In genomic region chr10:1344408-1344807, GRCh38 we compare ENCODE assay signal across 1 cellular context.
TF ChIP-seq lines count a peak whose summit lies in the region.

No MANE protein-coding gene starts in this region.

TF ChIP-seq in H1, 55 proteins besides CTCF, POLR2A, EP300 and RAD21 (continued from another document):
- TF ChIP-seq BACH1 (IDR thresholded peaks at IDR 0.05; ENCODE audit: low read length) (no peak), TCF12 (IDR thresholded peaks at IDR 0.05; ENCODE audit: low read depth, low read length) (no peak), EZH2 (IDR thresholded peaks at IDR 0.05; ENCODE audit: low read depth, low read length, severe bottlenecking) (no peak), TAF7 (optimal IDR thresholded peaks at IDR 0.05; ENCODE audit: borderline replicate concordance, low read depth, low read length) (no peak), CEBPB (IDR thresholded peaks at IDR 0.05; ENCODE audit: low read depth, low read length) (no peak), BCL11A (IDR thresholded peaks at IDR 0.05; ENCODE audit: low read depth in 2 of 2, low read length in 2 of 2) (no peak), TBP (IDR thresholded peaks at IDR 0.05; ENCODE audit: low read depth, low read length) (no peak), CHD1 (IDR thresholded peaks at IDR 0.05; ENCODE audit: low read depth, low read length) (no peak), MAX (IDR thresholded peaks at IDR 0.05) (no peak), HDAC2 (IDR thresholded peaks at IDR 0.05; ENCODE audit: borderline replicate concordance in 1 of 2, low read depth in 2 of 2, low read length in 2 of 2) (no peak), KDM5A (IDR thresholded peaks at IDR 0.05; ENCODE audit: low read length) (no peak)
TF ChIP-seq in H1: peak in this region for 0.
